21 cellular contexts compared by ENCODE assay signal in the genomic region with DNA sequence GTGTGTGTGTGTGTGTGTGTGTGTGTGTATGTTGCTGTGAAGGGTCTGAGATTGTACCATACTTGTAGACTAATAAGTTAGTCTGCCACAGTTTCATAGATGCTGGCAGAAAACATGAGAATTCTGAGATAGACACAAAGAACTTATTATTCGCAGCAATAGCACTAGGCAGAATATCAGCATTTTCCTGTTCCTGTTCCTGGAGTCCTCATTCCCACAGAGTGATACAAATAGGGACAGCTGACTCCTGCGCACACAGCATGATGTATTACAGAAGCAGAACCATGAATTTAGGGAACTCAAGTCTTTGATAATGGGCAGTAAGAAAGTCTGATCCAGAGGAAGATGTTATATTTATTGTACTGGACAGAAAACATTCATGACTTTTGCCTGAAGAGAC.
"Had no signal": no experiment of that assay in that cellular context is flagged by ENCODE, and none has a peak within 500 bp of the region (broad histone marks: within the 10 kb centered on the region; RNA-seq: fewer than 3 reads in every experiment).

No MANE protein-coding gene starts in this region.

- H3K4me3 Mint-ChIP-seq: naive thymus-derived CD8-positive, alpha-beta T cell; stimulated activated memory B cell treated with anti-CD40 and anti-IgM and Interleukin-4, amounts not matched to agents 10 μg/mL and 1 μg/mL and 100 μg/mL, for 72 hours; stimulated activated naive CD8-positive, alpha-beta T cell treated with anti-CD3 and anti-CD28 coated beads, Interleukin-15, Interleukin-2, amounts not matched to agents 100 ng/mL and 50 ng/mL, for 24 hours had no signal

- H3K79me2 ChIP-seq: hepatocyte had no signal

- H3K9me3 ChIP-seq: gastroesophageal sphincter, lower lobe of right lung, mucosa of descending colon, right atrium auricular region, tibial nerve had no signal

- H3K4me2 ChIP-seq: hepatocyte had no signal

- H3K4me1 ChIP-seq: esophagus muscularis mucosa, gastroesophageal sphincter, left ventricle myocardium inferior, lower lobe of right lung, right atrium auricular region, tibial nerve had no signal

- H3K4me1 Mint-ChIP-seq: naive thymus-derived CD8-positive, alpha-beta T cell; stimulated activated memory B cell treated with anti-CD40 and anti-IgM and Interleukin-4, amounts not matched to agents 10 μg/mL and 1 μg/mL and 100 μg/mL, for 72 hours had no signal

- H3K27me3 ChIP-seq: esophagus muscularis mucosa, gastroesophageal sphincter, hepatocyte, right atrium auricular region, tibial nerve had no signal

- DNase-seq: central memory CD4-positive, alpha-beta T cell; effector CD4-positive, alpha-beta T cell; head of caudate nucleus; kidney; left cardiac atrium; left ventricle myocardium inferior; lower lobe of right lung; mesenchymal stem cell; mucosa of descending colon; naive thymus-derived CD8-positive, alpha-beta T cell; stimulated activated CD4-positive, alpha-beta T cell treated with anti-CD3 and anti-CD28 coated beads, Interleukin-4, amount 100 ng/mL, for 1 hour; stimulated activated CD8-positive, alpha-beta memory T cell treated with anti-CD3 and anti-CD28 coated beads, Interleukin-4, amount 100 ng/mL, for 48 hours had no signal

- H3K27ac ChIP-seq: coronary artery, epithelial cell of prostate, esophagus muscularis mucosa, gastroesophageal sphincter, hepatocyte, left ventricle myocardium inferior, lower lobe of right lung, right atrium auricular region, tibial nerve had no signal

- H3K36me3 ChIP-seq: esophagus muscularis mucosa, gastroesophageal sphincter, left ventricle myocardium inferior, lower lobe of right lung, right atrium auricular region, tibial nerve had no signal

- H3K36me3 Mint-ChIP-seq: stimulated activated memory B cell treated with anti-CD40 and anti-IgM and Interleukin-4, amounts not matched to agents 10 μg/mL and 1 μg/mL and 100 μg/mL, for 72 hours had no signal

- H3K27ac Mint-ChIP-seq: naive thymus-derived CD8-positive, alpha-beta T cell; stimulated activated memory B cell treated with anti-CD40 and anti-IgM and Interleukin-4, amounts not matched to agents 10 μg/mL and 1 μg/mL and 100 μg/mL, for 72 hours; stimulated activated naive CD8-positive, alpha-beta T cell treated with anti-CD3 and anti-CD28 coated beads, Interleukin-15, Interleukin-2, amounts not matched to agents 100 ng/mL and 50 ng/mL, for 24 hours had no signal

- ATAC-seq: gastroesophageal sphincter; lower lobe of right lung; mucosa of descending colon; naive thymus-derived CD8-positive, alpha-beta T cell; stimulated activated memory B cell treated with anti-CD40 and anti-IgM and Interleukin-4, amounts not matched to agents 10 μg/mL and 1 μg/mL and 100 μg/mL, for 72 hours had no signal

- H3K4me3 ChIP-seq: coronary artery, esophagus muscularis mucosa, gastroesophageal sphincter, hepatocyte, left ventricle myocardium inferior, lower lobe of right lung, mucosa of descending colon, right atrium auricular region, tibial nerve had no signal

- H3K27me3 Mint-ChIP-seq: naive thymus-derived CD8-positive, alpha-beta T cell; stimulated activated memory B cell treated with anti-CD40 and anti-IgM and Interleukin-4, amounts not matched to agents 10 μg/mL and 1 μg/mL and 100 μg/mL, for 72 hours; stimulated activated naive CD8-positive, alpha-beta T cell treated with anti-CD3 and anti-CD28 coated beads, Interleukin-15, Interleukin-2, amounts not matched to agents 100 ng/mL and 50 ng/mL, for 24 hours had no signal

- H2AFZ ChIP-seq: hepatocyte had no signal
